9 cellular contexts compared by ENCODE assay signal in the genomic region with DNA sequence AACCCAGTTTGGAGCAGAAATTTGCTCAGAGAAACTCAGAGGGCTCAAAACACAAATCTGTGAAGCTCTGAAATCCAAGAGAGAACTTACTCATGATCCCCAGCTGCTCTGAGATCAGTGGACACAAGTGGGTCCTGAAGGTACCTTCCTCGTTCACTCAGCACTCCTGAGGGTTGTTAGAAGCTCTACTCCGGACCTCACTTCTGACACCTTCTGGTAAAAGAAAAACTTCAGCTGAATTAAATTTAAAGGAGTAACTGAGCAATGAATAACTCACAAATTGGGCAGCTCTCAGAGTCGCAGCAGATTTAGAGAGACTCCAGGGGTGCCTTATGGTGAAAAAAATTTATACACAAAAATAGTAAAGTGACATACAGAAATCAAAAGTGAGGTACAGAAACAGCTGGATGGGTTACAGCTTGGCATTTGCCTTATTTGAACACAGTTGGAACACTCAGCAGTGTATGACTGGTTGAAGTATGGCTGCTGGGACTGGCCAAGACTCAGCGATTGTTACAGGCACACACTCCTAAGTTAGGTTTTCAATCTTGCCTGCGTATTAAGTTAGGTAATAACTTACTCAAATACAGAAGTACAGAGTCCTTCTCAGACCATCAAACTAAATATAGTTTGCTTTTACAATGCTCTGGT. TPM values are rescaled to one million over a fixed set of nuclear protein-coding genes. Genes with fewer than 3 reads are reported as not detected.
A peak's percentile ranks its signal among the peaks of the same experiment; 100 is the strongest.
DNase-seq lines count a peak whose midpoint lies in the region; ATAC-seq and TF ChIP-seq lines count a peak whose summit lies in the region.
"Had no signal": no experiment of that assay in that cellular context is flagged by ENCODE, and none has a peak within 500 bp of the region (broad histone marks: within the 10 kb centered on the region; RNA-seq: fewer than 3 reads in every experiment).

No MANE protein-coding gene starts in this region.

- no peak overlapping the region for H3K27ac Mint-ChIP-seq in memory B cell

- DNase-seq in GM13977 (ENCODE audit: low spot score) (no peak), amniotic epithelial cell (ENCODE audit: low read depth) (peak; percentile 21), memory B cell (ENCODE audit: low spot score in 2 of 2) (no peak), SKM-1 treated with dmso at 0.1 percent for 144 hours (lab: John Stamatoyannopoulos, UW; ENCODE audit: unreplicated experiment) (no peak), lower leg skin (ENCODE audit: low spot score in 2 of 2) (no peak), NCI-H1092 (lab: John Stamatoyannopoulos, UW) (no peak)
- DNase-seq: stimulated activated CD4-positive, alpha-beta T cell treated with anti-CD3 and anti-CD28 coated beads, Interleukin-4, amount 100 ng/mL, for 1 hour had no signal

- ATAC-seq in HG03280 (IDR thresholded peaks at IDR 0.05; ENCODE audit: unreplicated experiment) (peak; percentile 64), memory B cell (ENCODE audit: low read depth) (peak; percentile 35), HG03196 (IDR thresholded peaks at IDR 0.05; ENCODE audit: unreplicated experiment) (no peak)

- WGBS in lower leg skin, 2 donors: 47 to 54% methylated on average over 5 of the region's 5 CpGs

- no peak overlapping the region for H3K4me3 ChIP-seq in lower leg skin (ENCODE audit: low read depth, poor library complexity, severe bottlenecking)

- H3K9me3 Mint-ChIP-seq in memory B cell: no peaks in the 10 kb centered on the region

- no peaks in the 10 kb centered on the region for H3K36me3 Mint-ChIP-seq in memory B cell

- intact Hi-C loops in lower leg skin (cut with DNase I; ENCODE audit: low total_unique reads): no loop called here

- H3K27me3 Mint-ChIP-seq in memory B cell: no peaks in the 10 kb centered on the region

- in situ Hi-C loops in GM13977 (cut with MboI; ENCODE audit: low pct_unique_long_range_greater_than_20kb, low sequenced_read_pairs, unreplicated experiment): no loop called here

- TF ChIP-seq CTCF in GM13977 (IDR thresholded peaks at IDR 0.05; ENCODE audit: extremely low read depth, insufficient read depth, missing control alignments): peak; percentile 9
- no peak for TF ChIP-seq CTCF in lower leg skin (IDR thresholded peaks at IDR 0.05)

- H3K4me1 Mint-ChIP-seq in memory B cell: no peaks in the 10 kb centered on the region

- no peak for TF ChIP-seq POLR2A in lower leg skin (IDR thresholded peaks at IDR 0.05)

- H3K4me3 Mint-ChIP-seq in memory B cell: no peak overlapping the region

RNA-seq across cellular contexts. Expression of a gene that starts 32.5 kb away (rescaled TPM):
- total RNA-seq in lower leg skin: not detected

RNA-seq across cellular contexts. Expression of a gene that starts 40.8 kb away (rescaled TPM):
- total RNA-seq in lower leg skin: not detected
